8 cellular contexts compared by ENCODE assay signal in the genomic region with DNA sequence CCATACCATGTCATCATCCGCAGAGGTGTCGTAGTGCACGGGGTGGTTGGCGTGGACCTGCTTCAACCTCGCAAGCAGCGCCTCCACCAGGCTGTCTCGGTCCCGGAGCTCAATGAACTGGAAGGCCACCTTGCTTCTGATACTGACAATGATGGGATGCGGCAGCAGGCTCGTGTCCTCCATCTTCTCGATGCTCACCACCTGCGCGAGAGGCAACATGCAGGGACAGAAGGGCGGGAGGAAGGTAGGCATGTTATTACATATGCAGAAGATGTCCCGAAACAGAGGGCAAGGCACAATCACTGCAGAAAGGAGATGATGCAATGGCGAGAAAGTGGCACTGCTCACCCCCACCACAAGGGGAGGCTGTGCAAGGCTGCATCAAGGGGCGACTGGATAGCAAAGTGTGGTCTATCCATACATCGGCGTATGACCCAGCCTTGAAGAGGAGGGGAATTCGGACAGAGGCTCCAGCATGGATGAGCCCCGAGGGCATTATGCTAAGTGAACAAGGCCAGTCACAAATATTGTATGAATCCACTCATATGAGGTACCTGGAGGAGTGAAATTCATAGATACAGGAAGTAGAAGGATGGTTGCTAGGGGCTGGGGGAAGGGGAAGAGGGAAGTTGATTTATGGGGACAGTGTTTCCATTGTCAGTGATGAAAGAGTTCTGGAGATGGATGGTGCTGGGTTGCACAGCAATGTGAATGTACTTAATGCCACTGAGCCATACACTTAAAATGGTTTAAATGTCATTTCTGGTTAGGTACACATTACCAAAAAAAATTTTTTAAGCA. TPM values are rescaled to one million over a fixed set of nuclear protein-coding genes. Genes with fewer than 3 reads are reported as not detected.
DNase-seq lines count a peak whose midpoint lies in the region; ATAC-seq and TF ChIP-seq lines count a peak whose summit lies in the region.

No MANE protein-coding gene starts in this region.

- ATAC-seq in HG03342 (IDR thresholded peaks at IDR 0.05; ENCODE audit: unreplicated experiment) = no peak
- ATAC-seq in HG02763 (IDR thresholded peaks at IDR 0.05; ENCODE audit: unreplicated experiment) = no peak

- DNase-seq in activated CD4-positive, alpha-beta T cell treated with anti-CD3 and anti-CD28 coated beads for 48 hours = peak; percentile 52
- no peak for DNase-seq in activated CD4-positive, alpha-beta T cell treated with anti-CD3 and anti-CD28 coated beads, Interleukin-2, amount 50 U/mL, for 1 hour
- DNase-seq in NCI-H460 (ENCODE audit: extremely low read depth, low read depth) = peak; percentile 42
- DNase-seq in colonic mucosa = no peak
- DNase-seq in prostate gland (ENCODE audit: low spot score) = no peak
- DNase-seq in G401 (ENCODE audit: low spot score) = no peak

- H3K4me1 ChIP-seq in colonic mucosa (no peaks in the 10 kb centered on the region), prostate gland (replicated peaks) (no peaks in the 10 kb centered on the region)

- peak; percentile 34 for TF ChIP-seq CTCF in colonic mucosa (IDR thresholded peaks at IDR 0.05)
- peak in 3 of 4 experiments; percentile 29 to 56 (median 45) for TF ChIP-seq CTCF in prostate gland (IDR thresholded peaks at IDR 0.05)

- H3K4me3 ChIP-seq in colonic mucosa (no peak overlapping the region), prostate gland (no peak overlapping the region)

- whole genome bisulfite sequencing in prostate gland = 93% methylated on average over 19 of the region's 21 CpGs

- no peaks in the 10 kb centered on the region for H3K9me3 ChIP-seq in colonic mucosa
- no peaks in the 10 kb centered on the region for H3K9me3 ChIP-seq in prostate gland

- TF ChIP-seq POLR2A in prostate gland (IDR thresholded peaks at IDR 0.05) = no peak

- in situ Hi-C loops in G401 (cut with HindIII; ENCODE audit: low sequenced_read_pairs) = loop anchor here (25.0 kb wide), 1 partner anchor 174 kb away; no protein-coding TSS in a partner anchor

- H3K36me3 ChIP-seq in colonic mucosa (no peaks in the 10 kb centered on the region), prostate gland (peaks cover 0 to under 1% of the 10 kb centered on the region in 2 donors)

- H3K27me3 ChIP-seq in colonic mucosa = no peaks in the 10 kb centered on the region
- H3K27me3 ChIP-seq in prostate gland (replicated peaks; ENCODE audit: insufficient read depth) = no peaks in the 10 kb centered on the region

- intact Hi-C loops in colonic mucosa (cut with DNase I) = loop anchor here (2.0 to 5.0 kb wide), 2 partner anchors 114 to 169 kb away; no protein-coding TSS in a partner anchor
- intact Hi-C loops in prostate gland (cut with DNase I) = loop anchor here (5.0 to 10.0 kb wide), 2 partner anchors 114 to 166 kb away; a partner anchor contains a TSS

- no peak overlapping the region for H3K9ac ChIP-seq in colonic mucosa (ENCODE audit: low read depth in 2 of 2, low read length in 2 of 2)

- H3K27ac ChIP-seq in colonic mucosa = no peak overlapping the region
- no peak overlapping the region for H3K27ac ChIP-seq in prostate gland

RNA-seq across cellular contexts. Expression of a gene that starts 36.6 kb away (rescaled TPM):
- total RNA-seq in NCI-H460 (2014; rRNA removed; shearing (Covaris generic)) = 2,918 and 3,119 TPM in 2 replicates
- polyA plus RNA-seq in NCI-H460 (2014; cell fraction: nucleus; rRNA removed) = 348 and 369 TPM in 2 replicates
- 1,000 to 10,000 TPM; 1,042 to 1,184 TPM for total RNA-seq in colonic mucosa
- total RNA-seq in prostate gland = 1,000 to 10,000 TPM in 1 of 2 donors, 100 to 1,000 TPM in 1; 797 to 1,305 TPM
- total RNA-seq in G401 (2014; rRNA removed; shearing (Covaris generic)) = 2,056 and 2,130 TPM in 2 replicates

Comparison
In these comparisons a context has a peak if more than half of its experiments do, and no peak if none do; other contexts are left out.
1. DNase-seq: peak in activated CD4-positive, alpha-beta T cell treated with anti-CD3 and anti-CD28 coated beads for 48 hours (single experiment) and NCI-H460 (single experiment); none in activated CD4-positive, alpha-beta T cell treated with anti-CD3 and anti-CD28 coated beads, Interleukin-2, amount 50 U/mL, for 1 hour (single experiment), colonic mucosa (single experiment), prostate gland (single experiment) and G401 (single experiment).